Comparison of ENCODE assay signal across 1 cellular context in the genomic region with DNA sequence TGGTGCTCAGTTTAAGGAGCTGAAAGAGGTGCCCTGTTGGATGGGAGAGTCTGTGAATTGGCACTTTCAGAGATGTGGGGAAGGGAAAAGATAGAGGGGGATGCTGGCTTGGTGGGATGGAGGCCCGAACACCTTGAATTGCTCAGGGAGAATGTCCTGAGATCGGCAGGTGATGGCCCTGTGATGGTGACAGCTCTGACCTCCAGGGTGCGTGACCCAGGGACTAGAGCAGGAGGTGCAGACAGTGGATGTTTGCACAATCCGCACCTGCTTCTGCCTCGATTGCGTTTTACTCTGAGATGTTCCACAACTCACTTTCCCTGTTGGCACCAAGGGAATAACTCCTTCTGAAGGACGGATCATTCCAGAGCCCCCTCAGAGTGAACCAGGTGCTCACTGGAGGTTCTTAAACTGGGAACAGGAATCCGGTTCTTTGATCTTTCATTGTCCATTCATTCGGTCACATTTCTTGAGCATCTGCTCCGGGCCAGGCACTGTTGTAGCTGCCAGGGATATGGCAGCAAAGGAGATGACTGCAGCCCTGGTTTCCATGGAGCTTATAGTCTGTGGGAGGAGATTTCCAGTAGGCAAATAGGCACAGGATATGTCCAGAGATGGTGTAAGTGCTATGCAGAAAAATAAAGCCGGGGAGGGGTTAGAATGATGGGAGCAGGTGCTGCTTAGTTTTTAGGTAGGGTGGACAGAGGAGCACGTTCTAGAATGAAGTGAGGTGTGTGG.
TF ChIP-seq lines count a peak whose summit lies in the region.

No MANE protein-coding gene starts in this region.

TF ChIP-seq in HepG2, 621 proteins besides CTCF, POLR2A, EP300 and RAD21:
- TF ChIP-seq, protein P1, sequence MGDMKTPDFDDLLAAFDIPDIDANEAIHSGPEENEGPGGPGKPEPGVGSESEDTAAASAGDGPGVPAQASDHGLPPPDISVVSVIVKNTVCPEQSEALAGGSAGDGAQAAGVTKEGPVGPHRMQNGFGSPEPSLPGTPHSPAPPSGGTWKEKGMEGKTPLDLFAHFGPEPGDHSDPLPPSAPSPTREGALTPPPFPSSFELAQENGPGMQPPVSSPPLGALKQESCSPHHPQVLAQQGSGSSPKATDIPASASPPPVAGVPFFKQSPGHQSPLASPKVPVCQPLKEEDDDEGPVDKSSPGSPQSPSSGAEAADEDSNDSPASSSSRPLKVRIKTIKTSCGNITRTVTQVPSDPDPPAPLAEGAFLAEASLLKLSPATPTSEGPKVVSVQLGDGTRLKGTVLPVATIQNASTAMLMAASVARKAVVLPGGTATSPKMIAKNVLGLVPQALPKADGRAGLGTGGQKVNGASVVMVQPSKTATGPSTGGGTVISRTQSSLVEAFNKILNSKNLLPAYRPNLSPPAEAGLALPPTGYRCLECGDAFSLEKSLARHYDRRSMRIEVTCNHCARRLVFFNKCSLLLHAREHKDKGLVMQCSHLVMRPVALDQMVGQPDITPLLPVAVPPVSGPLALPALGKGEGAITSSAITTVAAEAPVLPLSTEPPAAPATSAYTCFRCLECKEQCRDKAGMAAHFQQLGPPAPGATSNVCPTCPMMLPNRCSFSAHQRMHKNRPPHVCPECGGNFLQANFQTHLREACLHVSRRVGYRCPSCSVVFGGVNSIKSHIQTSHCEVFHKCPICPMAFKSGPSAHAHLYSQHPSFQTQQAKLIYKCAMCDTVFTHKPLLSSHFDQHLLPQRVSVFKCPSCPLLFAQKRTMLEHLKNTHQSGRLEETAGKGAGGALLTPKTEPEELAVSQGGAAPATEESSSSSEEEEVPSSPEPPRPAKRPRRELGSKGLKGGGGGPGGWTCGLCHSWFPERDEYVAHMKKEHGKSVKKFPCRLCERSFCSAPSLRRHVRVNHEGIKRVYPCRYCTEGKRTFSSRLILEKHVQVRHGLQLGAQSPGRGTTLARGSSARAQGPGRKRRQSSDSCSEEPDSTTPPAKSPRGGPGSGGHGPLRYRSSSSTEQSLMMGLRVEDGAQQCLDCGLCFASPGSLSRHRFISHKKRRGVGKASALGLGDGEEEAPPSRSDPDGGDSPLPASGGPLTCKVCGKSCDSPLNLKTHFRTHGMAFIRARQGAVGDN (CRISPR knock-in tag; IDR thresholded peaks at IDR 0.05) = peak; percentile 64
- TF ChIP-seq SALL1 (CRISPR knock-in tag; IDR thresholded peaks at IDR 0.05) = peak; percentile 4; the same call in 1 of the 2 replicates
- TF ChIP-seq ZBTB38 (CRISPR knock-in tag; IDR thresholded peaks at IDR 0.05) = peak; percentile 85; the same call in 1 of the 2 replicates
- TF ChIP-seq ZNF333 (CRISPR knock-in tag; IDR thresholded peaks at IDR 0.05; ENCODE audit: borderline replicate concordance) = no peak
TF ChIP-seq in HepG2: peak in this region for 3.
